In genomic region chr11:116225236-116225635, GRCh38 we compare ENCODE assay signal across 19 cellular contexts.
"Had no signal": no experiment of that assay in that cellular context is flagged by ENCODE, and none has a peak within 500 bp of the region (broad histone marks: within the 10 kb centered on the region; RNA-seq: fewer than 3 reads in every experiment).

No MANE protein-coding gene starts in this region.

- H3K27ac Mint-ChIP-seq: activated CD8-positive, alpha-beta memory T cell treated with anti-CD3 and anti-CD28 coated beads, Interleukin-2, amount 10 ng/mL, durations not matched to agents 7 days and 5 days; activated naive CD8-positive, alpha-beta T cell; stimulated activated effector memory CD8-positive, alpha-beta T cell treated with anti-CD3 and anti-CD28 coated beads, Interleukin-12 subunit alpha, Interleukin-12 subunit beta, amount 100 ng/mL, for 72 hours; T-helper 2 cell treated with Interferon-gamma antibody and Interleukin-4, amounts not matched to agents 5 μg/mL and 100 μg/mL, for 36 hours had no signal

- H3K4me3 ChIP-seq: ovary, skin epidermis, thyroid gland, vagina had no signal

- H3K4me1 Mint-ChIP-seq: activated CD8-positive, alpha-beta memory T cell treated with anti-CD3 and anti-CD28 coated beads, Interleukin-2, amount 10 ng/mL, durations not matched to agents 7 days and 5 days; stimulated activated effector memory CD8-positive, alpha-beta T cell treated with anti-CD3 and anti-CD28 coated beads, Interleukin-12 subunit alpha, Interleukin-12 subunit beta, amount 100 ng/mL, for 72 hours had no signal

- DNase-seq: activated CD4-positive, alpha-beta T cell treated with anti-CD3 and anti-CD28 coated beads, Interleukin-2, amount 50 U/mL, for 4 hours; activated CD4-positive, CD25-positive, alpha-beta regulatory T cell treated with anti-CD3 and anti-CD28 coated beads, Interleukin-2, amount 50 U/mL, for 72 hours; activated CD8-positive, alpha-beta memory T cell treated with anti-CD3 and anti-CD28 coated beads, Interleukin-2, amount 10 ng/mL, durations not matched to agents 7 days and 5 days; activated effector memory CD4-positive, alpha-beta T cell treated with anti-CD3 and anti-CD28 coated beads, Interleukin-2, amount 50 U/mL, for 16 hours; activated T-cell treated with anti-CD3 and anti-CD28 coated beads, Interleukin-2, amount 50 U/mL, for 4 hours; foreskin keratinocyte; kidney; left ventricle myocardium superior; mesenchymal stem cell; ovary; retina; thyroid gland had no signal

- H3K4me3 Mint-ChIP-seq: activated CD8-positive, alpha-beta memory T cell treated with anti-CD3 and anti-CD28 coated beads, Interleukin-2, amount 10 ng/mL, durations not matched to agents 7 days and 5 days; activated naive CD8-positive, alpha-beta T cell; activated T-cell treated with anti-CD3 and anti-CD28 coated beads, Interleukin-2, amount 50 U/mL, for 4 hours; stimulated activated effector memory CD8-positive, alpha-beta T cell treated with anti-CD3 and anti-CD28 coated beads, Interleukin-12 subunit alpha, Interleukin-12 subunit beta, amount 100 ng/mL, for 72 hours; T-helper 2 cell treated with Interferon-gamma antibody and Interleukin-4, amounts not matched to agents 5 μg/mL and 100 μg/mL, for 36 hours had no signal

- H3K27me3 ChIP-seq: foreskin keratinocyte, ovary, thyroid gland, vagina had no signal

- H3K27me3 Mint-ChIP-seq: activated CD8-positive, alpha-beta memory T cell treated with anti-CD3 and anti-CD28 coated beads, Interleukin-2, amount 10 ng/mL, durations not matched to agents 7 days and 5 days had no signal

- H3K36me3 Mint-ChIP-seq: activated CD8-positive, alpha-beta memory T cell treated with anti-CD3 and anti-CD28 coated beads, Interleukin-2, amount 10 ng/mL, durations not matched to agents 7 days and 5 days; activated naive CD8-positive, alpha-beta T cell; stimulated activated effector memory CD8-positive, alpha-beta T cell treated with anti-CD3 and anti-CD28 coated beads, Interleukin-12 subunit alpha, Interleukin-12 subunit beta, amount 100 ng/mL, for 72 hours had no signal

- H3K9me3 Mint-ChIP-seq: activated T-cell treated with anti-CD3 and anti-CD28 coated beads, Interleukin-2, amount 50 U/mL, for 4 hours; stimulated activated effector memory CD8-positive, alpha-beta T cell treated with anti-CD3 and anti-CD28 coated beads, Interleukin-12 subunit alpha, Interleukin-12 subunit beta, amount 100 ng/mL, for 72 hours; T-helper 2 cell treated with Interferon-gamma antibody and Interleukin-4, amounts not matched to agents 5 μg/mL and 100 μg/mL, for 36 hours had no signal

- H3K4me1 ChIP-seq: foreskin keratinocyte, thyroid gland, vagina had no signal

- H3K9me3 ChIP-seq: ovary, thyroid gland, vagina had no signal

- H3K36me3 ChIP-seq: ovary, thyroid gland, vagina had no signal

- FAIRE-seq: colon, endothelial cell of umbilical vein, kidney had no signal

- H3K27ac ChIP-seq: foreskin keratinocyte, ovary, skin epidermis, thyroid gland, vagina had no signal
